In the genomic region with DNA sequence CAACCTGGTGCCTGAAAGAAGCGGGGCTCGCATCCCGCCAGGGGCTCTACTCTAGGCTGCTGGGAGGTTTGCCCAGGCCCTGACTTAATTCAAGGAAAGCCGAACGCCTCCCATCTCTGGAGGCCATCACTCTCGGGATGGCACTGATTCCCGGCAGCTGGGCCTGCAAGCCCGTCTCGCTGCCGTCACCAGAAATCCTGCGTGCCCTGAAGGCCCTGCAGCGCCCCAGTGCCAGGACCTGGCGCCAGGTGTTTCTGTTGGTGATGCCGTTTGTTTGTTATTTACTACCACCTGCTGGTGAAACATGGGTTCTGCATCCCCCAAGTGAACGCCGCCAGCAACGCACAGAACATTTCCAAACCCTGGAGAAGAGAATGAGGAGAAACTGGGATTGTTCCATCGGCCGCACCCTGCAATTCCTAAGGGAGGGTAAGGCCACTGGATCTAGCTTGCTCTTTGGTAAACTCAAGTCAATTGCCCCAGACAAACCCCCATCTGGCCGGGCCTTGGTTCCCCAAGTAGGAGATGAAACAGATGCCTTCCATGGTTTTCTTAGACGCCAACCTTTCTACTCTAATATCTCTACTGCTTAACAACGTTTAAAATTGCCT, we compare ENCODE assay signal across 8 cellular contexts.
DNase-seq lines count a peak whose midpoint lies in the region; ATAC-seq, FAIRE-seq and TF ChIP-seq lines count a peak whose summit lies in the region.

No MANE protein-coding gene starts in this region.

- no peaks in the 10 kb centered on the region for H3K36me3 ChIP-seq in Peyer's patch

- FAIRE-seq in D721Med (lab: Jason Lieb, UNC), result no peak

- H3K27ac ChIP-seq in Peyer's patch, result no peak overlapping the region

- H3K4me1 Mint-ChIP-seq in activated T-helper 1 cell treated with anti-CD3 and anti-CD28 coated beads, Interleukin-12 subunit alpha, Interleukin-12 subunit beta, Interleukin-2, Interleukin-4 antibody, amounts not matched to agents 30 ng/mL and 10 ng/mL and 1 ng/mL, durations not matched to agents 14 hours and 24 hours and 36 hours (ENCODE audit: low read depth), result peaks cover 12% of the 10 kb centered on the region
- peaks cover 35% of the 10 kb centered on the region for H3K4me1 Mint-ChIP-seq in nephron progenitor cell
- H3K4me1 Mint-ChIP-seq in stimulated activated memory B cell treated with anti-CD40 and anti-IgM and Interleukin-4, amounts not matched to agents 10 μg/mL and 1 μg/mL and 100 μg/mL, for 72 hours, result peaks cover 12% of the 10 kb centered on the region

- H3K4me3 ChIP-seq in Jurkat, Clone E6-1 (ENCODE audit: low read length), result no peak overlapping the region
- no peak overlapping the region for H3K4me3 ChIP-seq in Peyer's patch
- no peak overlapping the region for H3K4me3 ChIP-seq in fibroblast of the aortic adventitia (ENCODE audit: low read depth, low read length)

- peaks cover 23% of the 10 kb centered on the region for H3K27me3 Mint-ChIP-seq in activated T-helper 1 cell treated with anti-CD3 and anti-CD28 coated beads, Interleukin-12 subunit alpha, Interleukin-12 subunit beta, Interleukin-2, Interleukin-4 antibody, amounts not matched to agents 30 ng/mL and 10 ng/mL and 1 ng/mL, durations not matched to agents 14 hours and 24 hours and 36 hours (ENCODE audit: insufficient read depth)
- peaks cover 46% of the 10 kb centered on the region for H3K27me3 Mint-ChIP-seq in nephron progenitor cell (ENCODE audit: low read depth, poor library complexity)
- peaks cover 51% of the 10 kb centered on the region for H3K27me3 Mint-ChIP-seq in stimulated activated memory B cell treated with anti-CD40 and anti-IgM and Interleukin-4, amounts not matched to agents 10 μg/mL and 1 μg/mL and 100 μg/mL, for 72 hours

- peak; percentile 70 for ATAC-seq in stimulated activated memory B cell treated with anti-CD40 and anti-IgM and Interleukin-4, amounts not matched to agents 10 μg/mL and 1 μg/mL and 100 μg/mL, for 72 hours
- no peak for ATAC-seq in HG02840 (IDR thresholded peaks at IDR 0.05; ENCODE audit: low FRiP score, unreplicated experiment)

- H3K4me3 Mint-ChIP-seq in activated T-helper 1 cell treated with anti-CD3 and anti-CD28 coated beads, Interleukin-12 subunit alpha, Interleukin-12 subunit beta, Interleukin-2, Interleukin-4 antibody, amounts not matched to agents 30 ng/mL and 10 ng/mL and 1 ng/mL, durations not matched to agents 14 hours and 24 hours and 36 hours, result no peak overlapping the region
- no peak overlapping the region for H3K4me3 Mint-ChIP-seq in nephron progenitor cell
- H3K4me3 Mint-ChIP-seq in stimulated activated memory B cell treated with anti-CD40 and anti-IgM and Interleukin-4, amounts not matched to agents 10 μg/mL and 1 μg/mL and 100 μg/mL, for 72 hours, result no peak overlapping the region

- peaks cover 0 to 11% (median 2%) of the 10 kb centered on the region in 4 donors for H3K4me1 ChIP-seq in Peyer's patch

- no peak for TF ChIP-seq POLR2A in Peyer's patch (IDR thresholded peaks at IDR 0.05)

- intact Hi-C loops in activated T-helper 1 cell treated with anti-CD3 and anti-CD28 coated beads, Interleukin-12 subunit alpha, Interleukin-12 subunit beta, Interleukin-2, Interleukin-4 antibody, amounts not matched to agents 30 ng/mL and 10 ng/mL and 1 ng/mL, durations not matched to agents 14 hours and 24 hours and 36 hours (cut with micrococcal nuclease), result loop anchor here (1.0 to 5.0 kb wide), 6 partner anchors 31 to 388 kb away; no protein-coding TSS in a partner anchor

- H3K9me3 ChIP-seq in Peyer's patch, result no peaks in the 10 kb centered on the region

- H3K9me3 Mint-ChIP-seq in activated T-helper 1 cell treated with anti-CD3 and anti-CD28 coated beads, Interleukin-12 subunit alpha, Interleukin-12 subunit beta, Interleukin-2, Interleukin-4 antibody, amounts not matched to agents 30 ng/mL and 10 ng/mL and 1 ng/mL, durations not matched to agents 14 hours and 24 hours and 36 hours, result no peaks in the 10 kb centered on the region
- H3K9me3 Mint-ChIP-seq in nephron progenitor cell, result no peaks in the 10 kb centered on the region
- no peaks in the 10 kb centered on the region for H3K9me3 Mint-ChIP-seq in stimulated activated memory B cell treated with anti-CD40 and anti-IgM and Interleukin-4, amounts not matched to agents 10 μg/mL and 1 μg/mL and 100 μg/mL, for 72 hours

- H3K27me3 ChIP-seq in Peyer's patch, result peaks cover 0 to 4% of the 10 kb centered on the region in 2 donors

- H3K27ac Mint-ChIP-seq in activated T-helper 1 cell treated with anti-CD3 and anti-CD28 coated beads, Interleukin-12 subunit alpha, Interleukin-12 subunit beta, Interleukin-2, Interleukin-4 antibody, amounts not matched to agents 30 ng/mL and 10 ng/mL and 1 ng/mL, durations not matched to agents 14 hours and 24 hours and 36 hours, result no peak overlapping the region
- H3K27ac Mint-ChIP-seq in nephron progenitor cell, result no peak overlapping the region
- H3K27ac Mint-ChIP-seq in stimulated activated memory B cell treated with anti-CD40 and anti-IgM and Interleukin-4, amounts not matched to agents 10 μg/mL and 1 μg/mL and 100 μg/mL, for 72 hours, result no peak overlapping the region

- H3K36me3 Mint-ChIP-seq in activated T-helper 1 cell treated with anti-CD3 and anti-CD28 coated beads, Interleukin-12 subunit alpha, Interleukin-12 subunit beta, Interleukin-2, Interleukin-4 antibody, amounts not matched to agents 30 ng/mL and 10 ng/mL and 1 ng/mL, durations not matched to agents 14 hours and 24 hours and 36 hours (ENCODE audit: low read depth), result no peaks in the 10 kb centered on the region
- H3K36me3 Mint-ChIP-seq in nephron progenitor cell (ENCODE audit: low read depth), result no peaks in the 10 kb centered on the region
- H3K36me3 Mint-ChIP-seq in stimulated activated memory B cell treated with anti-CD40 and anti-IgM and Interleukin-4, amounts not matched to agents 10 μg/mL and 1 μg/mL and 100 μg/mL, for 72 hours, result no peaks in the 10 kb centered on the region

- TF ChIP-seq CTCF in D721Med (IDR thresholded peaks at IDR 0.05; ENCODE audit: insufficient read depth, missing control alignments) (peak; percentile 87), Peyer's patch (IDR thresholded peaks at IDR 0.05) (peak; percentile 82 to 94 (median 90)), fibroblast of the aortic adventitia (IDR thresholded peaks at IDR 0.05; ENCODE audit: insufficient read depth, low read length) (peak; percentile 84), nephron progenitor cell (IDR thresholded peaks at IDR 0.05) (peak; percentile 84)

- DNase-seq in D721Med (ENCODE audit: insufficient read length, low spot score) (no peak), Peyer's patch (peak; percentile 60 to 86 (median 75)), fibroblast of the aortic adventitia (ENCODE audit: low read depth) (peak; percentile 70), nephron progenitor cell (peak; percentile 68)
- DNase-seq in Jurkat, Clone E6-1 (ENCODE audit: low read depth, low spot score), result peak; percentile 78
- DNase-seq in activated T-helper 1 cell treated with anti-CD3 and anti-CD28 coated beads, Interleukin-12 subunit alpha, Interleukin-12 subunit beta, Interleukin-2, Interleukin-4 antibody, amounts not matched to agents 30 ng/mL and 10 ng/mL and 1 ng/mL, durations not matched to agents 14 hours and 24 hours and 36 hours (ENCODE audit: low spot score), result peak; percentile 46
